In the genomic region with DNA sequence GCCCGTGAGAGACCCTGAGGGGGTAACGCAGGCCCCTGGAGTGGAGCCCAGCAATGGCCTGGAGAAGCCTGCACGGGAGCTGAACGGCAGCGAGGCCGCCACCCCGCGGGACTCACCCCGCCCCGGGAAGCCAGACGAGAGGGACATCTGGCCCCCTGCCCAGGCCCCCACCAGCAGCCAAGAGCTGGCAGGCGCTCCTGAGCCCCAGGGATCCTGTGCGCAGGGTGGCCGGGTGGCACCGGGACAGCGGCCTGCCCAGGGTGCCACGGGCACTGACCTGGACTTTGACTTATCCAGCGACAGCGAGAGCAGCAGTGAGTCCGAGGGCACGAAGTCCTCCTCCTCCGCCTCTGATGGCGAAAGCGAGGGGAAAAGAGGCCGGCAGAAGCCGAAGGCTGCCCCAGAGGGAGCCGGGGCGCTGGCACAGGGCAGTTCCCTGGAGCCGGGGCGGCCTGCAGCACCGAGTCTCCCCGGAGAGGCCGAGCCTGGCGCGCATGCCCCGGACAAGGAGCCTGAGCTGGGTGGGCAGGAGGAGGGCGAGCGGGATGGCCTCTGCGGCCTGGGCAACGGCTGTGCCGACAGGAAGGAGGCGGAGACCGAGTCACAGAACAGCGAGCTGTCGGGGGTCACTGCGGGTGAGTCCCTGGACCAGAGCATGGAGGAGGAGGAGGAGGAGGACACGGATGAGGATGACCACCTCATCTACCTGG, we compare ENCODE assay signal across 1 cellular context.
TF ChIP-seq lines count a peak whose summit lies in the region.

No MANE protein-coding gene starts in this region.

TF ChIP-seq in HepG2, 621 proteins besides CTCF, POLR2A, EP300 and RAD21:
- TF ChIP-seq TEAD2 (CRISPR knock-in tag; IDR thresholded peaks at IDR 0.05), result no peak
- TF ChIP-seq PRMT3 (CRISPR knock-in tag; IDR thresholded peaks at IDR 0.05; ENCODE audit: borderline replicate concordance, low read depth), result no peak
